2 cellular contexts compared by ENCODE assay signal in the genomic region with DNA sequence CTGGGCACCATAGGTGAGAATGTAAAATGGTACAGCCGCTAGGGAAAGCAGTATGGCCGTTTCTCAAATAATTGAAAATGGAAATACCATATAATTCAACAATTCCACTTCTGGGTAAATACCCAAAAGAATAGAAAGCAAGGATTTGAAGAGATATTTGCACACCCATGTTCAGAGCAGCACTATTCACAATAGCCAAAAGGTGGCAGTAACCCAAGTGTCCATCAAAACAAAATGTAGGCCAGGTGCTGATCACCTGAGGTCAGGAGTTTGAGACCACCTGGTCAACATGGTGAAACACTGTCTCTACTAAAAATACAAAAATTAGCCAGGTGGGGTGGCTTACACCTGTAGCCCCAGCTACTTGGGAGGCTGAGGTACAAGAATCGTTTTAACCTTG.
TF ChIP-seq lines count a peak whose summit lies in the region.

No MANE protein-coding gene starts in this region.

TF ChIP-seq in HCT116, 20 proteins besides CTCF, POLR2A, EP300 and RAD21:
- TF ChIP-seq EGR1 (IDR thresholded peaks at IDR 0.05; ENCODE audit: low read depth) (no peak), CEBPB (IDR thresholded peaks at IDR 0.05; ENCODE audit: low read depth) (no peak), SP1 (IDR thresholded peaks at IDR 0.05; ENCODE audit: low read depth) (no peak), ZFX (IDR thresholded peaks at IDR 0.05) (no peak), YY1 (IDR thresholded peaks at IDR 0.05; ENCODE audit: extremely low read depth, insufficient replicate concordance, low read depth, low read length) (no peak), FOSL1 (IDR thresholded peaks at IDR 0.05; ENCODE audit: low read depth) (no peak), JUND (IDR thresholded peaks at IDR 0.05) (no peak)
- TF ChIP-seq, protein P1, sequence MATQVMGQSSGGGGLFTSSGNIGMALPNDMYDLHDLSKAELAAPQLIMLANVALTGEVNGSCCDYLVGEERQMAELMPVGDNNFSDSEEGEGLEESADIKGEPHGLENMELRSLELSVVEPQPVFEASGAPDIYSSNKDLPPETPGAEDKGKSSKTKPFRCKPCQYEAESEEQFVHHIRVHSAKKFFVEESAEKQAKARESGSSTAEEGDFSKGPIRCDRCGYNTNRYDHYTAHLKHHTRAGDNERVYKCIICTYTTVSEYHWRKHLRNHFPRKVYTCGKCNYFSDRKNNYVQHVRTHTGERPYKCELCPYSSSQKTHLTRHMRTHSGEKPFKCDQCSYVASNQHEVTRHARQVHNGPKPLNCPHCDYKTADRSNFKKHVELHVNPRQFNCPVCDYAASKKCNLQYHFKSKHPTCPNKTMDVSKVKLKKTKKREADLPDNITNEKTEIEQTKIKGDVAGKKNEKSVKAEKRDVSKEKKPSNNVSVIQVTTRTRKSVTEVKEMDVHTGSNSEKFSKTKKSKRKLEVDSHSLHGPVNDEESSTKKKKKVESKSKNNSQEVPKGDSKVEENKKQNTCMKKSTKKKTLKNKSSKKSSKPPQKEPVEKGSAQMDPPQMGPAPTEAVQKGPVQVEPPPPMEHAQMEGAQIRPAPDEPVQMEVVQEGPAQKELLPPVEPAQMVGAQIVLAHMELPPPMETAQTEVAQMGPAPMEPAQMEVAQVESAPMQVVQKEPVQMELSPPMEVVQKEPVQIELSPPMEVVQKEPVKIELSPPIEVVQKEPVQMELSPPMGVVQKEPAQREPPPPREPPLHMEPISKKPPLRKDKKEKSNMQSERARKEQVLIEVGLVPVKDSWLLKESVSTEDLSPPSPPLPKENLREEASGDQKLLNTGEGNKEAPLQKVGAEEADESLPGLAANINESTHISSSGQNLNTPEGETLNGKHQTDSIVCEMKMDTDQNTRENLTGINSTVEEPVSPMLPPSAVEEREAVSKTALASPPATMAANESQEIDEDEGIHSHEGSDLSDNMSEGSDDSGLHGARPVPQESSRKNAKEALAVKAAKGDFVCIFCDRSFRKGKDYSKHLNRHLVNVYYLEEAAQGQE (IDR thresholded peaks at IDR 0.05; ENCODE audit: low read depth), result no peak
- TF ChIP-seq, protein P2, sequence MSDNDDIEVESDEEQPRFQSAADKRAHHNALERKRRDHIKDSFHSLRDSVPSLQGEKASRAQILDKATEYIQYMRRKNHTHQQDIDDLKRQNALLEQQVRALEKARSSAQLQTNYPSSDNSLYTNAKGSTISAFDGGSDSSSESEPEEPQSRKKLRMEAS (IDR thresholded peaks at IDR 0.05), result no peak
- TF ChIP-seq, protein P3, sequence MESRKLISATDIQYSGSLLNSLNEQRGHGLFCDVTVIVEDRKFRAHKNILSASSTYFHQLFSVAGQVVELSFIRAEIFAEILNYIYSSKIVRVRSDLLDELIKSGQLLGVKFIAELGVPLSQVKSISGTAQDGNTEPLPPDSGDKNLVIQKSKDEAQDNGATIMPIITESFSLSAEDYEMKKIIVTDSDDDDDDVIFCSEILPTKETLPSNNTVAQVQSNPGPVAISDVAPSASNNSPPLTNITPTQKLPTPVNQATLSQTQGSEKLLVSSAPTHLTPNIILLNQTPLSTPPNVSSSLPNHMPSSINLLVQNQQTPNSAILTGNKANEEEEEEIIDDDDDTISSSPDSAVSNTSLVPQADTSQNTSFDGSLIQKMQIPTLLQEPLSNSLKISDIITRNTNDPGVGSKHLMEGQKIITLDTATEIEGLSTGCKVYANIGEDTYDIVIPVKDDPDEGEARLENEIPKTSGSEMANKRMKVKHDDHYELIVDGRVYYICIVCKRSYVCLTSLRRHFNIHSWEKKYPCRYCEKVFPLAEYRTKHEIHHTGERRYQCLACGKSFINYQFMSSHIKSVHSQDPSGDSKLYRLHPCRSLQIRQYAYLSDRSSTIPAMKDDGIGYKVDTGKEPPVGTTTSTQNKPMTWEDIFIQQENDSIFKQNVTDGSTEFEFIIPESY (IDR thresholded peaks at IDR 0.05; ENCODE audit: extremely low read depth, insufficient replicate concordance, low read length), result no peak
- TF ChIP-seq, protein P4, sequence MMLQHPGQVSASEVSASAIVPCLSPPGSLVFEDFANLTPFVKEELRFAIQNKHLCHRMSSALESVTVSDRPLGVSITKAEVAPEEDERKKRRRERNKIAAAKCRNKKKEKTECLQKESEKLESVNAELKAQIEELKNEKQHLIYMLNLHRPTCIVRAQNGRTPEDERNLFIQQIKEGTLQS (IDR thresholded peaks at IDR 0.05), result no peak

TF ChIP-seq in GM12878, 131 proteins besides CTCF, POLR2A, EP300 and RAD21:
- TF ChIP-seq ETV6 (conservative IDR thresholded peaks at IDR 0.05 in 1 of 2, IDR thresholded peaks at IDR 0.05 in 1 of 2; ENCODE audit: borderline replicate concordance in 1 of 2, low read depth in 1 of 2), result no peak
- no peak for TF ChIP-seq CHD4 (IDR thresholded peaks at IDR 0.05)
- no peak for TF ChIP-seq NR2C1 (IDR thresholded peaks at IDR 0.05)
- TF ChIP-seq, protein P5, sequence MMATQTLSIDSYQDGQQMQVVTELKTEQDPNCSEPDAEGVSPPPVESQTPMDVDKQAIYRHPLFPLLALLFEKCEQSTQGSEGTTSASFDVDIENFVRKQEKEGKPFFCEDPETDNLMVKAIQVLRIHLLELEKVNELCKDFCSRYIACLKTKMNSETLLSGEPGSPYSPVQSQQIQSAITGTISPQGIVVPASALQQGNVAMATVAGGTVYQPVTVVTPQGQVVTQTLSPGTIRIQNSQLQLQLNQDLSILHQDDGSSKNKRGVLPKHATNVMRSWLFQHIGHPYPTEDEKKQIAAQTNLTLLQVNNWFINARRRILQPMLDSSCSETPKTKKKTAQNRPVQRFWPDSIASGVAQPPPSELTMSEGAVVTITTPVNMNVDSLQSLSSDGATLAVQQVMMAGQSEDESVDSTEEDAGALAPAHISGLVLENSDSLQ (IDR thresholded peaks at IDR 0.05), result peak; percentile 37; the same call in 1 of the 2 replicates
- no peak for TF ChIP-seq MYB (IDR thresholded peaks at IDR 0.05; ENCODE audit: borderline replicate concordance, low read depth, low read length)
